Comparison of ENCODE assay signal across 8 cellular contexts in the genomic region with DNA sequence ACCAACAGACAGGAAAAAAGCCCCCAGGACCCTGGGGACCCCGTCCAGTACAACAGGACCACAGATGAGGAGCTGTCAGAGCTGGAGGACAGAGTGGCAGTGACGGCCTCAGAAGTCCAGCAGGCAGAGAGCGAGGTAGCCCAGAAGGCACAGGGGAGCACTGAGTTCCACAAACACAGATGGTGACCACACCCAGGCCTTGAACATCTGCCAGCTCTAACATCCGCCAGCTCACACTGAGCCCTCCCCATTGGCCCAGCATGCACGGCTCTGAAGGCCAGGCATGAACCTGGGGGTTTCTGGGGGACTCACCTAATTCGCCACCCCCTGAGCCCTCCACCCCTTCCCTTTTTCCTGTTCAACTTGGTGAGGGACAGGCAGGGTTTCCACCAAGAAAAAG. TPM values are rescaled to one million over a fixed set of nuclear protein-coding genes. Genes with fewer than 3 reads are reported as not detected.
DNase-seq lines count a peak whose midpoint lies in the region; ATAC-seq and TF ChIP-seq lines count a peak whose summit lies in the region.

No MANE protein-coding gene starts in this region.

- no peaks in the 10 kb centered on the region for H3K27me3 ChIP-seq in gastrocnemius medialis

- no peak for TF ChIP-seq POLR2A in gastrocnemius medialis (IDR thresholded peaks at IDR 0.05)

- no peak overlapping the region for H3K27ac ChIP-seq in gastrocnemius medialis

- DNase-seq in NCI-H345 treated with DMSO at 0.1 percent for 48 hours (lab: John Stamatoyannopoulos, UW; ENCODE audit: unreplicated experiment) (peak; percentile 9), gastrocnemius medialis (peak; percentile 28 to 69), AML-193 (lab: John Stamatoyannopoulos, UW) (no peak), HuH-7.5 (ENCODE audit: low spot score) (no peak), NAMALWA (ENCODE audit: low spot score) (no peak)

- TF ChIP-seq CTCF in gastrocnemius medialis (IDR thresholded peaks at IDR 0.05 in 4 of 5, conservative IDR thresholded peaks at IDR 0.05 in 1 of 5) = no peak

- in situ Hi-C loops in gastrocnemius medialis (cut with MboI; ENCODE audit: low sequenced_read_pairs in 4 of 4) = no loop called here

- peaks cover 6 to 10% of the 10 kb centered on the region in 2 donors for H3K4me1 ChIP-seq in gastrocnemius medialis

- H3K36me3 ChIP-seq in gastrocnemius medialis = no peaks in the 10 kb centered on the region

- H3K4me3 ChIP-seq in gastrocnemius medialis = no peak overlapping the region

- H3K9me3 ChIP-seq in gastrocnemius medialis = no peaks in the 10 kb centered on the region

- intact Hi-C loops in gastrocnemius medialis (cut with DNase I; ENCODE audit: low total_unique reads) = no loop called here

- ATAC-seq in GM19438 (IDR thresholded peaks at IDR 0.05; ENCODE audit: low read depth, unreplicated experiment) (peak; percentile 79), esophagus mucosa (peak; percentile 67), gastrocnemius medialis (peak; percentile 75 to 84), GM21423 (IDR thresholded peaks at IDR 0.05; ENCODE audit: unreplicated experiment) (no peak)

RNA-seq across cellular contexts. Expression of gene PRLH, which starts 25.6 kb away (rescaled TPM):
- total RNA-seq in esophagus mucosa = not detected
- not detected for total RNA-seq in gastrocnemius medialis

RNA-seq across cellular contexts. Expression of gene RAB17, which starts 49.7 kb away (rescaled TPM):
- total RNA-seq in esophagus mucosa (7.8 TPM), gastrocnemius medialis (1 to 10 TPM in 1 of 4 donors, under 1 TPM in 1, not detected in 2; 0.42 to 1.3 TPM)

RNA-seq across cellular contexts. Expression of gene MLPH, which starts 53.8 kb away (rescaled TPM):
- 5.3 TPM for total RNA-seq in esophagus mucosa
- 1 to 10 TPM; 6.5 to 8.7 (median 7.2) TPM for total RNA-seq in gastrocnemius medialis

Comparison
In these comparisons a context has a peak if more than half of its experiments do, and no peak if none do; other contexts are left out.
1. DNase-seq: peak in NCI-H345 treated with DMSO at 0.1 percent for 48 hours (single experiment) and gastrocnemius medialis (2 of 2); none in AML-193 (0 of 2), HuH-7.5 (single experiment) and NAMALWA (single experiment).